7 cellular contexts compared by ENCODE assay signal in the genomic region with DNA sequence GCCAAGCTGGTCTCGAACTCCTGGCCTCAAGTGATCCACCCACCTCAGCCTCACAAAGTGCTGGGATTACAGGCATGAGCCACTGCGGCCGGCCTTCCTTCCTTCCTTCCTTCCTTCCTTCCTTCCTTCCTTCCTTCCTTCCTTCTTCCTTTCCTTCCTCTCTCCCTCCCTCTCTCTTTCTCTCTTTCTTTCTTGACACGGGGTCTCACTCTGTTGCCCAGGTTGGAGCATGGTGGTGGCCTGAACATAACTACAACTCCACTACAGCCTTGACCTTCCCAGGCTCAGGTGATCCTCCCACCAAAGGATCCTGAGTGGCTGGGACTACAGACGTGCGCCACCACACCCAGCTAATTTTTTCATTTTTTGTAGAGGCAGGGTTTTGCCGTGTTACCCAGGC.
DNase-seq lines count a peak whose midpoint lies in the region; ATAC-seq, FAIRE-seq and TF ChIP-seq lines count a peak whose summit lies in the region.
"Not testable (repeated sequence)": the region's sequence is repeated elsewhere in the genome, so short reads cannot be mapped to it uniquely, and the experiment has no call there.

No MANE protein-coding gene starts in this region.

- CTCF ChIA-PET in A673 (lab: Charles Lee); WTC11 (lab: Charles Lee); MCF 10A (lab: Yijun Ruan, JAX): not testable (repeated sequence)

- H4K20me1 ChIP-seq in astrocyte (ENCODE audit: insufficient read depth, low read length): not testable (repeated sequence)

- POLR2A ChIA-PET in A673 (lab: Charles Lee; ENCODE audit: low non-redundant PET); WTC11 (lab: Charles Lee): not testable (repeated sequence)
- POLR2A ChIA-PET in MCF 10A (lab: Yijun Ruan, JAX): interaction anchor here (0.6 kb wide), 1 partner anchor 519 kb away, joined by 6 read pairs; no protein-coding TSS in a partner anchor

- H3K4me1 ChIP-seq in A673 (ENCODE audit: insufficient read depth, low read length, poor library complexity, severe bottlenecking) (peaks cover 29% of the 10 kb centered on the region), astrocyte (ENCODE audit: insufficient read depth, low read length) (peaks cover 20% of the 10 kb centered on the region)

- H3K27me3 ChIP-seq in A673 (replicated peaks; ENCODE audit: insufficient read depth, low read depth, low read length, poor library complexity); astrocyte (ENCODE audit: insufficient read depth, low read length): not testable (repeated sequence)

- H3K27ac ChIP-seq in A673 (ENCODE audit: low read depth, low read length, poor library complexity, severe bottlenecking) (peak overlapping the region; percentile 33), astrocyte (ENCODE audit: low read depth, low read length) (peak overlapping the region; percentile 80)

- peak; percentile 4 for ATAC-seq in HG03064 (IDR thresholded peaks at IDR 0.05; ENCODE audit: low read depth, unreplicated experiment)
- not testable (repeated sequence) for ATAC-seq in WTC11; stimulated activated effector memory CD8-positive, alpha-beta T cell treated with anti-CD3 and anti-CD28 coated beads, Interleukin-12 subunit alpha, Interleukin-12 subunit beta, amount 100 ng/mL, for 72 hours

- not testable (repeated sequence) for H3K9me3 Mint-ChIP-seq in WTC11; astrocyte (ENCODE audit: unreplicated experiment); MCF 10A (ENCODE audit: unreplicated experiment); nephron progenitor cell; stimulated activated effector memory CD8-positive, alpha-beta T cell treated with anti-CD3 and anti-CD28 coated beads, Interleukin-12 subunit alpha, Interleukin-12 subunit beta, amount 100 ng/mL, for 72 hours

- H3K4me3 Mint-ChIP-seq in WTC11; astrocyte (ENCODE audit: unreplicated experiment); MCF 10A (ENCODE audit: unreplicated experiment); nephron progenitor cell; stimulated activated effector memory CD8-positive, alpha-beta T cell treated with anti-CD3 and anti-CD28 coated beads, Interleukin-12 subunit alpha, Interleukin-12 subunit beta, amount 100 ng/mL, for 72 hours: not testable (repeated sequence)

- H2AFZ ChIP-seq in astrocyte (ENCODE audit: low read depth, low read length): not testable (repeated sequence)

- H3K36me3 Mint-ChIP-seq in WTC11; astrocyte (ENCODE audit: low read depth, unreplicated experiment); MCF 10A (ENCODE audit: insufficient read depth, unreplicated experiment); nephron progenitor cell (ENCODE audit: low read depth); stimulated activated effector memory CD8-positive, alpha-beta T cell treated with anti-CD3 and anti-CD28 coated beads, Interleukin-12 subunit alpha, Interleukin-12 subunit beta, amount 100 ng/mL, for 72 hours: not testable (repeated sequence)

- H3K36me3 ChIP-seq in A673 (ENCODE audit: insufficient read depth, low read length, poor library complexity, severe bottlenecking); astrocyte (ENCODE audit: insufficient read depth, low read length): not testable (repeated sequence)

- H3K9me3 ChIP-seq in A673 (ENCODE audit: low read depth, low read length, poor library complexity, severe bottlenecking); astrocyte (ENCODE audit: insufficient read depth, low read depth, low read length): not testable (repeated sequence)

- TF ChIP-seq CTCF in A673 (conservative IDR thresholded peaks at IDR 0.05; ENCODE audit: low read depth, low read length); WTC11 (IDR thresholded peaks at IDR 0.05); astrocyte (IDR thresholded peaks at IDR 0.05; ENCODE audit: insufficient read depth, low read depth, low read length); MCF 10A (IDR thresholded peaks at IDR 0.05; ENCODE audit: unreplicated experiment); nephron progenitor cell (IDR thresholded peaks at IDR 0.05): not testable (repeated sequence)

- H3K4me2 ChIP-seq in astrocyte (ENCODE audit: low read length): not testable (repeated sequence)

- intact Hi-C loops in A673 (cut with micrococcal nuclease; ENCODE audit: unreplicated experiment): loop anchor here (10.0 kb wide), 1 partner anchor 1181 kb away; no protein-coding TSS in a partner anchor
- intact Hi-C loops in MCF 10A (cut with micrococcal nuclease): not testable (repeated sequence)

- H3K4me3 ChIP-seq in A673 (ENCODE audit: low read depth, low read length, poor library complexity, severe bottlenecking); astrocyte (ENCODE audit: insufficient read depth, low read depth, low read length): not testable (repeated sequence)

- H3K27me3 Mint-ChIP-seq in WTC11 (ENCODE audit: low read depth); astrocyte (ENCODE audit: low read depth, unreplicated experiment); MCF 10A (ENCODE audit: insufficient read depth, unreplicated experiment); nephron progenitor cell (ENCODE audit: low read depth, poor library complexity): not testable (repeated sequence)

- not testable (repeated sequence) for FAIRE-seq in astrocyte (lab: Jason Lieb, UNC)

- not testable (repeated sequence) for BruUV-seq in A673 (replicated peaks; lab: Mats Ljungman, UMichigan); MCF 10A (replicated peaks; lab: Mats Ljungman, UMichigan)

- H3K4me1 Mint-ChIP-seq in WTC11: not testable (repeated sequence)
- peaks cover 23% of the 10 kb centered on the region for H3K4me1 Mint-ChIP-seq in astrocyte (ENCODE audit: low read depth, unreplicated experiment)
- peaks cover 15% of the 10 kb centered on the region for H3K4me1 Mint-ChIP-seq in MCF 10A (ENCODE audit: insufficient read depth, unreplicated experiment)
- H3K4me1 Mint-ChIP-seq in nephron progenitor cell: peaks cover 12% of the 10 kb centered on the region
- H3K4me1 Mint-ChIP-seq in stimulated activated effector memory CD8-positive, alpha-beta T cell treated with anti-CD3 and anti-CD28 coated beads, Interleukin-12 subunit alpha, Interleukin-12 subunit beta, amount 100 ng/mL, for 72 hours: peaks cover 24% of the 10 kb centered on the region

- not testable (repeated sequence) for H3K27ac Mint-ChIP-seq in WTC11
- H3K27ac Mint-ChIP-seq in astrocyte (ENCODE audit: unreplicated experiment): peak overlapping the region; percentile 98
- H3K27ac Mint-ChIP-seq in MCF 10A (ENCODE audit: low read depth, unreplicated experiment): peak overlapping the region; percentile 6
- H3K27ac Mint-ChIP-seq in nephron progenitor cell: peak overlapping the region; percentile 33
- peak overlapping the region; percentile 80 for H3K27ac Mint-ChIP-seq in stimulated activated effector memory CD8-positive, alpha-beta T cell treated with anti-CD3 and anti-CD28 coated beads, Interleukin-12 subunit alpha, Interleukin-12 subunit beta, amount 100 ng/mL, for 72 hours

- not testable (repeated sequence) for DNase-seq in A673 (ENCODE audit: low spot score); WTC11 (ENCODE audit: low spot score); astrocyte (ENCODE audit: low read depth); MCF 10A (ENCODE audit: unreplicated experiment); nephron progenitor cell
- DNase-seq in stimulated activated effector memory CD8-positive, alpha-beta T cell treated with anti-CD3 and anti-CD28 coated beads, Interleukin-12 subunit alpha, Interleukin-12 subunit beta, amount 100 ng/mL, for 72 hours (ENCODE audit: low spot score in 2 of 2): peak in 1 of 2 donors; percentile 44

- H3K9ac ChIP-seq in astrocyte (ENCODE audit: low read length): peak overlapping the region; percentile 53

- not testable (repeated sequence) for H3K79me2 ChIP-seq in astrocyte (ENCODE audit: insufficient read depth, low read length)

TF ChIP-seq in WTC11, 78 proteins besides CTCF, POLR2A, EP300 and RAD21:
- TF ChIP-seq ZNF121 (CRISPR knock-in tag; IDR thresholded peaks at IDR 0.05): peak; percentile 57; the same call in 1 of the 2 replicates
